9 cellular contexts compared by ENCODE assay signal in genomic region chr6:107704377-107705013, GRCh38.
A peak's percentile ranks its signal among the peaks of the same experiment; 100 is the strongest.
DNase-seq lines count a peak whose midpoint lies in the region; ATAC-seq and TF ChIP-seq lines count a peak whose summit lies in the region.
"Had no signal": no experiment of that assay in that cellular context is flagged by ENCODE, and none has a peak within 500 bp of the region (broad histone marks: within the 10 kb centered on the region; RNA-seq: fewer than 3 reads in every experiment).

No MANE protein-coding gene starts in this region.

- H3K9me3 ChIP-seq in HAP-1 = no peaks in the 10 kb centered on the region
- no peaks in the 10 kb centered on the region for H3K9me3 ChIP-seq in esophagus squamous epithelium
- no peaks in the 10 kb centered on the region for H3K9me3 ChIP-seq in neural progenitor cell (ENCODE audit: low read depth)
- H3K9me3 ChIP-seq: BLaER1 treated with 17β-estradiol and CSF1 and Interleukin-3, amounts not matched to agents 10 nM and 100 nM had no signal

- H3K27ac Mint-ChIP-seq in neural progenitor cell = no peak overlapping the region

- peak; percentile 52 for DNase-seq in DMS53 (lab: John Stamatoyannopoulos, UW)
- no peak for DNase-seq in DMS53 treated with DMSO at 0.1 percent for 48 hours (lab: John Stamatoyannopoulos, UW; ENCODE audit: unreplicated experiment)
- DNase-seq in HAP-1 (ENCODE audit: low spot score in 2 of 2) = peak; percentile 59 to 71
- peak; percentile 68 for DNase-seq in SK-N-DZ (ENCODE audit: low spot score)
- no peak for DNase-seq in esophagus squamous epithelium (lab: John Stamatoyannopoulos, UW)
- peak; percentile 67 for DNase-seq in neural progenitor cell (ENCODE audit: low spot score)
- no peak for DNase-seq in T-helper 1 cell

- in situ Hi-C loops in HAP-1 (cut with MboI; ENCODE audit: low sequenced_read_pairs) = no loop called here

- TF ChIP-seq POLR2A in esophagus squamous epithelium (IDR thresholded peaks at IDR 0.05) = no peak

- H3K27ac ChIP-seq in esophagus squamous epithelium = no peak overlapping the region
- no peak overlapping the region for H3K27ac ChIP-seq in neural progenitor cell
- H3K27ac ChIP-seq: BLaER1 treated with 17β-estradiol and CSF1 and Interleukin-3, amounts not matched to agents 10 nM and 100 nM had no signal

- H3K27me3 ChIP-seq in HAP-1 (ENCODE audit: low read depth) (no peaks in the 10 kb centered on the region), esophagus squamous epithelium (peaks cover 0 to 42% (median 0%) of the 10 kb centered on the region in 4 donors), neural progenitor cell (no peaks in the 10 kb centered on the region)
- H3K27me3 ChIP-seq: BLaER1 treated with 17β-estradiol and CSF1 and Interleukin-3, amounts not matched to agents 10 nM and 100 nM had no signal

- TF ChIP-seq CTCF in esophagus squamous epithelium (IDR thresholded peaks at IDR 0.05) (peak; percentile 61 to 85 (median 70)), neural progenitor cell (IDR thresholded peaks at IDR 0.05) (peak; percentile 83)

- no peak overlapping the region for H3K4me3 Mint-ChIP-seq in neural progenitor cell

- no peak overlapping the region for H3K4me2 ChIP-seq in neural progenitor cell
- H3K4me2 ChIP-seq: BLaER1 treated with 17β-estradiol and CSF1 and Interleukin-3, amounts not matched to agents 10 nM and 100 nM had no signal

- ATAC-seq in GM18870 (IDR thresholded peaks at IDR 0.05; ENCODE audit: unreplicated experiment) = no peak

- H3F3A ChIP-seq in neural progenitor cell (ENCODE audit: low read depth) = no peaks in the 10 kb centered on the region

- H3K79me2 ChIP-seq in neural progenitor cell (ENCODE audit: low read depth) = no peaks in the 10 kb centered on the region

- intact Hi-C loops in esophagus squamous epithelium (cut with DNase I) = no loop called here

- H3K4me3 ChIP-seq in HAP-1 (no peak overlapping the region; the same call in 1 of the 2 replicates), esophagus squamous epithelium (no peak overlapping the region), neural progenitor cell (no peak overlapping the region)
- H3K4me3 ChIP-seq: BLaER1 treated with 17β-estradiol and CSF1 and Interleukin-3, amounts not matched to agents 10 nM and 100 nM had no signal

- H3K27me3 Mint-ChIP-seq in neural progenitor cell (ENCODE audit: insufficient read depth, low read depth) = peaks cover 16% of the 10 kb centered on the region

- peaks cover 6% of the 10 kb centered on the region for H3K9me3 Mint-ChIP-seq in neural progenitor cell

- peaks cover 30% of the 10 kb centered on the region for H3K4me1 Mint-ChIP-seq in neural progenitor cell

- H3K4me1 ChIP-seq in HAP-1 (peaks cover 13% of the 10 kb centered on the region; the same call in 1 of the 2 replicates), esophagus squamous epithelium (peaks cover 0 to 4% (median 0%) of the 10 kb centered on the region in 3 donors), neural progenitor cell (no peaks in the 10 kb centered on the region)

- no peaks in the 10 kb centered on the region for H3K36me3 ChIP-seq in HAP-1 (replicated peaks)
- H3K36me3 ChIP-seq in esophagus squamous epithelium = no peaks in the 10 kb centered on the region
- H3K36me3 ChIP-seq in neural progenitor cell = no peaks in the 10 kb centered on the region
- H3K36me3 ChIP-seq: BLaER1 treated with 17β-estradiol and CSF1 and Interleukin-3, amounts not matched to agents 10 nM and 100 nM had no signal

- no peak overlapping the region for H3K9ac ChIP-seq in neural progenitor cell
- H3K9ac ChIP-seq: BLaER1 treated with 17β-estradiol and CSF1 and Interleukin-3, amounts not matched to agents 10 nM and 100 nM had no signal

- WGBS in esophagus squamous epithelium, 2 donors = 28 to 37% methylated on average over 6 to 7 of the region's 7 CpGs

- H4K20me1 ChIP-seq in neural progenitor cell (ENCODE audit: low read depth) = no peaks in the 10 kb centered on the region
- H4K20me1 ChIP-seq: BLaER1 treated with 17β-estradiol and CSF1 and Interleukin-3, amounts not matched to agents 10 nM and 100 nM had no signal

- H2AFZ ChIP-seq in neural progenitor cell (replicated peaks) = peak overlapping the region; percentile 81

- no peaks in the 10 kb centered on the region for H3K36me3 Mint-ChIP-seq in neural progenitor cell

Comparison
In these comparisons a context has a peak if more than half of its experiments do, and no peak if none do; other contexts are left out.
1. DNase-seq: peak in DMS53 (single experiment), HAP-1 (2 of 2), SK-N-DZ (single experiment) and neural progenitor cell (single experiment); none in DMS53 treated with DMSO at 0.1 percent for 48 hours (single experiment), esophagus squamous epithelium (single experiment) and T-helper 1 cell (0 of 5).